10 cellular contexts compared by ENCODE assay signal in genomic region chr11:69040581-69041260, GRCh38. TPM values are rescaled to one million over a fixed set of nuclear protein-coding genes. Genes with fewer than 3 reads are reported as not detected.
DNase-seq lines count a peak whose midpoint lies in the region; ATAC-seq, FAIRE-seq and TF ChIP-seq lines count a peak whose summit lies in the region.
"Had no signal": no experiment of that assay in that cellular context is flagged by ENCODE, and none has a peak within 500 bp of the region (broad histone marks: within the 10 kb centered on the region; RNA-seq: fewer than 3 reads in every experiment).

No MANE protein-coding gene starts in this region.

- peaks cover 13% of the 10 kb centered on the region for H3K4me1 Mint-ChIP-seq in activated naive CD4-positive, alpha-beta T cell treated with anti-CD3 and anti-CD28 coated beads for 36 hours (ENCODE audit: low read depth)
- H3K4me1 Mint-ChIP-seq in stimulated activated naive CD8-positive, alpha-beta T cell treated with anti-CD3 and anti-CD28 coated beads, Interleukin-15, Interleukin-2, amounts not matched to agents 100 ng/mL and 50 ng/mL, for 24 hours (ENCODE audit: low read depth) = peaks cover 21% of the 10 kb centered on the region
- peaks cover 10% of the 10 kb centered on the region for H3K4me1 Mint-ChIP-seq in activated T-helper 2 cell treated with anti-CD3 and anti-CD28 coated beads, Interferon-gamma antibody, Interleukin-2, Interleukin-4, amounts not matched to agents 10 μg/mL and 5 μg/mL and 100 μg/mL, durations not matched to agents 14 hours and 24 hours and 36 hours (ENCODE audit: low read depth)

- no peak overlapping the region for H3K4me3 Mint-ChIP-seq in activated naive CD4-positive, alpha-beta T cell treated with anti-CD3 and anti-CD28 coated beads for 36 hours
- H3K4me3 Mint-ChIP-seq in stimulated activated naive CD8-positive, alpha-beta T cell treated with anti-CD3 and anti-CD28 coated beads, Interleukin-15, Interleukin-2, amounts not matched to agents 100 ng/mL and 50 ng/mL, for 24 hours = no peak overlapping the region
- no peak overlapping the region for H3K4me3 Mint-ChIP-seq in activated T-helper 2 cell treated with anti-CD3 and anti-CD28 coated beads, Interferon-gamma antibody, Interleukin-2, Interleukin-4, amounts not matched to agents 10 μg/mL and 5 μg/mL and 100 μg/mL, durations not matched to agents 14 hours and 24 hours and 36 hours (ENCODE audit: low read depth)

- H3K27ac Mint-ChIP-seq in activated naive CD4-positive, alpha-beta T cell treated with anti-CD3 and anti-CD28 coated beads for 36 hours = no peak overlapping the region
- H3K27ac Mint-ChIP-seq in stimulated activated naive CD8-positive, alpha-beta T cell treated with anti-CD3 and anti-CD28 coated beads, Interleukin-15, Interleukin-2, amounts not matched to agents 100 ng/mL and 50 ng/mL, for 24 hours = peak overlapping the region; percentile 59
- no peak overlapping the region for H3K27ac Mint-ChIP-seq in activated T-helper 2 cell treated with anti-CD3 and anti-CD28 coated beads, Interferon-gamma antibody, Interleukin-2, Interleukin-4, amounts not matched to agents 10 μg/mL and 5 μg/mL and 100 μg/mL, durations not matched to agents 14 hours and 24 hours and 36 hours

- ATAC-seq in HG02973 (IDR thresholded peaks at IDR 0.05; ENCODE audit: unreplicated experiment) = no peak

- H3K4me3 ChIP-seq in fibroblast of the aortic adventitia (ENCODE audit: low read depth, low read length) = no peak overlapping the region

- H3K36me3 Mint-ChIP-seq in activated naive CD4-positive, alpha-beta T cell treated with anti-CD3 and anti-CD28 coated beads for 36 hours (ENCODE audit: low read depth) = no peaks in the 10 kb centered on the region
- H3K36me3 Mint-ChIP-seq in stimulated activated naive CD8-positive, alpha-beta T cell treated with anti-CD3 and anti-CD28 coated beads, Interleukin-15, Interleukin-2, amounts not matched to agents 100 ng/mL and 50 ng/mL, for 24 hours (ENCODE audit: low read depth) = no peaks in the 10 kb centered on the region
- H3K36me3 Mint-ChIP-seq in activated T-helper 2 cell treated with anti-CD3 and anti-CD28 coated beads, Interferon-gamma antibody, Interleukin-2, Interleukin-4, amounts not matched to agents 10 μg/mL and 5 μg/mL and 100 μg/mL, durations not matched to agents 14 hours and 24 hours and 36 hours (ENCODE audit: low read depth) = no peaks in the 10 kb centered on the region

- TF ChIP-seq CTCF in fibroblast of the aortic adventitia (IDR thresholded peaks at IDR 0.05; ENCODE audit: insufficient read depth, low read length) = no peak

- CTCF ChIA-PET in activated naive CD4-positive, alpha-beta T cell treated with anti-CD3 and anti-CD28 coated beads for 36 hours (lab: Charles Lee) = no interaction called here

- no peaks in the 10 kb centered on the region for H3K9me3 Mint-ChIP-seq in activated naive CD4-positive, alpha-beta T cell treated with anti-CD3 and anti-CD28 coated beads for 36 hours
- no peaks in the 10 kb centered on the region for H3K9me3 Mint-ChIP-seq in stimulated activated naive CD8-positive, alpha-beta T cell treated with anti-CD3 and anti-CD28 coated beads, Interleukin-15, Interleukin-2, amounts not matched to agents 100 ng/mL and 50 ng/mL, for 24 hours
- H3K9me3 Mint-ChIP-seq in activated T-helper 2 cell treated with anti-CD3 and anti-CD28 coated beads, Interferon-gamma antibody, Interleukin-2, Interleukin-4, amounts not matched to agents 10 μg/mL and 5 μg/mL and 100 μg/mL, durations not matched to agents 14 hours and 24 hours and 36 hours = no peaks in the 10 kb centered on the region

- H3K27me3 Mint-ChIP-seq in activated naive CD4-positive, alpha-beta T cell treated with anti-CD3 and anti-CD28 coated beads for 36 hours (ENCODE audit: low read depth) = no peaks in the 10 kb centered on the region
- peaks cover 13% of the 10 kb centered on the region for H3K27me3 Mint-ChIP-seq in stimulated activated naive CD8-positive, alpha-beta T cell treated with anti-CD3 and anti-CD28 coated beads, Interleukin-15, Interleukin-2, amounts not matched to agents 100 ng/mL and 50 ng/mL, for 24 hours
- H3K27me3 Mint-ChIP-seq in activated T-helper 2 cell treated with anti-CD3 and anti-CD28 coated beads, Interferon-gamma antibody, Interleukin-2, Interleukin-4, amounts not matched to agents 10 μg/mL and 5 μg/mL and 100 μg/mL, durations not matched to agents 14 hours and 24 hours and 36 hours (ENCODE audit: low read depth) = peaks cover 8% of the 10 kb centered on the region

- intact Hi-C loops in activated naive CD4-positive, alpha-beta T cell treated with anti-CD3 and anti-CD28 coated beads for 36 hours (cut with micrococcal nuclease) = no loop called here
- intact Hi-C loops in activated T-helper 2 cell treated with anti-CD3 and anti-CD28 coated beads, Interferon-gamma antibody, Interleukin-2, Interleukin-4, amounts not matched to agents 10 μg/mL and 5 μg/mL and 100 μg/mL, durations not matched to agents 14 hours and 24 hours and 36 hours (cut with micrococcal nuclease) = no loop called here

- DNase-seq in activated naive CD4-positive, alpha-beta T cell treated with anti-CD3 and anti-CD28 coated beads for 36 hours = peak; percentile 38
- no peak for DNase-seq in activated naive CD4-positive, alpha-beta T cell (lab: John Stamatoyannopoulos, UW)
- DNase-seq in RCC 7860 (ENCODE audit: low spot score) = peak; percentile 60
- peak; percentile 88 for DNase-seq in fibroblast of the aortic adventitia (ENCODE audit: low read depth)
- no peak for DNase-seq in NCI-H524 treated with DMSO at 0.1 percent for 48 hours (lab: John Stamatoyannopoulos, UW)
- no peak for DNase-seq in activated T-helper 2 cell treated with anti-CD3 and anti-CD28 coated beads, Interferon-gamma antibody, Interleukin-2, Interleukin-4, amounts not matched to agents 10 μg/mL and 5 μg/mL and 100 μg/mL, durations not matched to agents 14 hours and 24 hours and 36 hours (ENCODE audit: low spot score)
- DNase-seq: DMS 273 treated with DMSO at 0.1 percent for 48 hours had no signal

- FAIRE-seq in RCC 7860 (lab: Jason Lieb, UNC) = peak; percentile 83

RNA-seq across cellular contexts. Expression of gene TPCN2, which starts 8.0 kb away (rescaled TPM):
- total RNA-seq in activated naive CD4-positive, alpha-beta T cell treated with anti-CD3 and anti-CD28 coated beads for 36 hours = 1 to 10 TPM; 7.0 to 8.0 TPM
- total RNA-seq in fibroblast of the aortic adventitia (ENCODE audit: low replicate concordance) = 10.3 and 11.1 TPM in 2 replicates
- 19.1 and 20.0 TPM in 2 replicates for total RNA-seq in activated T-helper 2 cell treated with anti-CD3 and anti-CD28 coated beads, Interferon-gamma antibody, Interleukin-2, Interleukin-4, amounts not matched to agents 10 μg/mL and 5 μg/mL and 100 μg/mL, durations not matched to agents 14 hours and 24 hours and 36 hours

RNA-seq across cellular contexts. Expression of gene MRGPRF, which starts 27.7 kb away (rescaled TPM):
- total RNA-seq in activated naive CD4-positive, alpha-beta T cell treated with anti-CD3 and anti-CD28 coated beads for 36 hours = not detected
- 34.3 and 41.8 TPM in 2 replicates for total RNA-seq in fibroblast of the aortic adventitia (ENCODE audit: low replicate concordance)
- not detected in 2 replicates for total RNA-seq in activated T-helper 2 cell treated with anti-CD3 and anti-CD28 coated beads, Interferon-gamma antibody, Interleukin-2, Interleukin-4, amounts not matched to agents 10 μg/mL and 5 μg/mL and 100 μg/mL, durations not matched to agents 14 hours and 24 hours and 36 hours
- total RNA-seq: myocyte had no signal

RNA-seq across cellular contexts. Expression of gene MRGPRD, which starts 59.9 kb away (rescaled TPM):
- not detected for total RNA-seq in activated naive CD4-positive, alpha-beta T cell treated with anti-CD3 and anti-CD28 coated beads for 36 hours
- not detected in 2 replicates for total RNA-seq in fibroblast of the aortic adventitia (ENCODE audit: low replicate concordance)
- not detected in 2 replicates for total RNA-seq in activated T-helper 2 cell treated with anti-CD3 and anti-CD28 coated beads, Interferon-gamma antibody, Interleukin-2, Interleukin-4, amounts not matched to agents 10 μg/mL and 5 μg/mL and 100 μg/mL, durations not matched to agents 14 hours and 24 hours and 36 hours
- total RNA-seq: myocyte had no signal

Comparison
In these comparisons a context has a peak if more than half of its experiments do, and no peak if none do; other contexts are left out.
1. DNase-seq: peak in activated naive CD4-positive, alpha-beta T cell treated with anti-CD3 and anti-CD28 coated beads for 36 hours (single experiment), RCC 7860 (single experiment) and fibroblast of the aortic adventitia (single experiment); none in activated naive CD4-positive, alpha-beta T cell (0 of 4), NCI-H524 treated with DMSO at 0.1 percent for 48 hours (single experiment) and activated T-helper 2 cell treated with anti-CD3 and anti-CD28 coated beads, Interferon-gamma antibody, Interleukin-2, Interleukin-4, amounts not matched to agents 10 μg/mL and 5 μg/mL and 100 μg/mL, durations not matched to agents 14 hours and 24 hours and 36 hours (single experiment).
2. RNA of gene MRGPRF, which starts 27.7 kb away (total RNA-seq): 34.3 to 41.8 TPM in fibroblast of the aortic adventitia; not detected in activated naive CD4-positive, alpha-beta T cell treated with anti-CD3 and anti-CD28 coated beads for 36 hours and not detected in activated T-helper 2 cell treated with anti-CD3 and anti-CD28 coated beads, Interferon-gamma antibody, Interleukin-2, Interleukin-4, amounts not matched to agents 10 μg/mL and 5 μg/mL and 100 μg/mL, durations not matched to agents 14 hours and 24 hours and 36 hours; every median in the first group is over 10 times any median in the second.